Comparison of ENCODE assay signal across 15 cellular contexts in the genomic region with DNA sequence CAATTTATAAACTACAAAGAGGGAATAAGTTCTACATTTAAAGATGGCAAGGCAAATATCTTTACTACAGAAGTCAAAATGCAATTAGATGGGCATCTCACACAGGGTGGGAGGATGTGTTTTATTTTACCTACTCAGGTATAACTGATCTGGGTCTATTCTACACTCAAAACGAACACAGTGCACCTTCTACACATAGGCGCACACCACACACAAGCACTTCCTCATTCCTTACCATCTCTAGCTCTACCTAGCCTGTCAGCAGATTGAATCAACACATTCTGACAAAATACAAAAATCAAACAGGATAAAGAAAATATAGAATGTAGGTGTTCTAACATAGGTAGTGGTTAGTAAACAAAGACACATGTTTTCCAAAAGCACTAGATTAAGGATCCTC.
A peak's percentile ranks its signal among the peaks of the same experiment; 100 is the strongest.
DNase-seq lines count a peak whose midpoint lies in the region; ATAC-seq, FAIRE-seq and TF ChIP-seq lines count a peak whose summit lies in the region.
"Had no signal": no experiment of that assay in that cellular context is flagged by ENCODE, and none has a peak within 500 bp of the region (broad histone marks: within the 10 kb centered on the region; RNA-seq: fewer than 3 reads in every experiment).

No MANE protein-coding gene starts in this region.

- no peak for TF ChIP-seq POLR2A in K562 (conservative IDR thresholded peaks at IDR 0.05)

- DNase-seq in K562 (ENCODE audit: extremely low read depth in 1 of 4, low spot score in 3 of 4) (no peak), inferior parietal cortex (ENCODE audit: extremely low spot score) (no peak), GM10248 (ENCODE audit: extremely low spot score) (no peak), anterior cingulate cortex (lab: John Stamatoyannopoulos, UW) (no peak), RPMI8226 (no peak)
- DNase-seq: ACHN; activated gamma-delta T cell; CD8-positive, alpha-beta memory T cell; mesendoderm; NCI-H1092 treated with DMSO at 0.1 percent for 48 hours; NCI-H2227 treated with DMSO at 0.1 percent for 48 hours had no signal

- intact Hi-C loops in K562 (cut with micrococcal nuclease): no loop called here

- H3K9ac ChIP-seq in K562 (ENCODE audit: insufficient read depth in 1 of 2, low read depth in 2 of 2, low read length in 2 of 2): no peak overlapping the region

- no peak for FAIRE-seq in K562 (lab: Jason Lieb, UNC)

- ATAC-seq in GM18498 (IDR thresholded peaks at IDR 0.05; ENCODE audit: unreplicated experiment) (peak; percentile 71), GM21515 (IDR thresholded peaks at IDR 0.05; ENCODE audit: unreplicated experiment) (peak; percentile 66), HG03342 (IDR thresholded peaks at IDR 0.05; ENCODE audit: unreplicated experiment) (peak; percentile 72), K562 (no peak)
- ATAC-seq: SK-N-SH treated with all-trans-retinoic acid at 6 μM for 48 hours had no signal

- no peak overlapping the region for H3K27ac ChIP-seq in K562 (ENCODE audit: extremely low read depth, low read depth, low read length)

- CTCF ChIA-PET in K562 (lab: Yijun Ruan, JAX; ENCODE audit: low intra/inter-chr PET ratio): no interaction called here
- CTCF ChIA-PET in GM10248 (lab: Yijun Ruan, JAX): interaction anchor here (1.0 to 1.3 kb wide), 2 partner anchors 10 to 20 kb away, joined by 3 to 4 read pairs; no protein-coding TSS in a partner anchor

- BruUV-seq in K562 (replicated peaks; lab: Mats Ljungman, UMichigan): no TSS peak

- TF ChIP-seq CTCF in K562 (IDR thresholded peaks at IDR 0.05 in 2 of 3, conservative IDR thresholded peaks at IDR 0.05 in 1 of 3; ENCODE audit: insufficient read depth in 2 of 3, low read depth in 1 of 3, low read length in 3 of 3) (no peak), GM10248 (IDR thresholded peaks at IDR 0.05; ENCODE audit: control extremely low read depth, extremely low read depth, low read depth, missing control alignments) (no peak)

- no peaks in the 10 kb centered on the region for H4K20me1 ChIP-seq in K562 (replicated peaks; ENCODE audit: control insufficient read depth, insufficient read depth, low read length)

- no peaks in the 10 kb centered on the region for H3K79me2 ChIP-seq in K562 (ENCODE audit: control insufficient read depth, insufficient read depth, low read length)

- no peak overlapping the region for H3K4me3 ChIP-seq in K562

- TF ChIP-seq EP300 in K562 (IDR thresholded peaks at IDR 0.05; ENCODE audit: low read length): no peak

- H3K4me2 ChIP-seq in K562 (ENCODE audit: insufficient read depth, low read length): no peak overlapping the region

- H3K9me3 ChIP-seq in K562 (replicated peaks; ENCODE audit: control insufficient read depth, insufficient read depth, low read depth, low read length): no peaks in the 10 kb centered on the region

- no peaks in the 10 kb centered on the region for H3K4me1 ChIP-seq in K562 (replicated peaks in 1 of 2; ENCODE audit: control insufficient read depth in 2 of 2, insufficient read depth in 2 of 2, low read length in 2 of 2)

- H3K27me3 ChIP-seq in K562 (ENCODE audit: control insufficient read depth in 2 of 2, insufficient read depth in 2 of 2, low read length in 2 of 2): no peaks in the 10 kb centered on the region

- no peak for TF ChIP-seq RAD21 in K562 (CRISPR knock-in tag; conservative IDR thresholded peaks at IDR 0.05 in 1 of 2, IDR thresholded peaks at IDR 0.05 in 1 of 2)

- no peak overlapping the region for H2AFZ ChIP-seq in K562 (ENCODE audit: low read depth, low read length)

- WGBS in K562 (ENCODE audit: insufficient coverage, low coverage, missing lambda C conversion rate): 0% methylated on average over 2 of the region's 2 CpGs

- no peaks in the 10 kb centered on the region for H3K9me1 ChIP-seq in K562 (ENCODE audit: control insufficient read depth, insufficient read depth, low read length)

- in situ Hi-C loops in K562 (cut with MboI): no loop called here

- no peaks in the 10 kb centered on the region for H3K36me3 ChIP-seq in K562 (ENCODE audit: control insufficient read depth, insufficient read depth, low read length)

- POLR2A ChIA-PET in K562 (lab: Yijun Ruan, JAX): no interaction called here
- POLR2A ChIA-PET in GM10248 (lab: Yijun Ruan, JAX): no interaction called here

TF ChIP-seq in K562, 482 proteins besides CTCF, POLR2A, EP300 and RAD21:
- peak; percentile 64; the same call in 1 of the 2 replicates for TF ChIP-seq SPI1 (IDR thresholded peaks at IDR 0.05; ENCODE audit: borderline replicate concordance, low read depth, low read length)
- TF ChIP-seq XRCC4 (IDR thresholded peaks at IDR 0.05; ENCODE audit: extremely low read depth, insufficient read depth, insufficient read length): no peak
- TF ChIP-seq, protein P1, sequence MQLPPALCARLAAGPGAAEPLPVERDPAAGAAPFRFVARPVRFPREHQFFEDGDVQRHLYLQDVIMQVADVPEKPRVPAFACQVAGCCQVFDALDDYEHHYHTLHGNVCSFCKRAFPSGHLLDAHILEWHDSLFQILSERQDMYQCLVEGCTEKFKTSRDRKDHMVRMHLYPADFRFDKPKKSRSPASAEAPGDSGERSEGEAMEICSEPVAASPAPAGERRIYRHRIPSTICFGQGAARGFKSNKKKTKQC (CRISPR knock-in tag; IDR thresholded peaks at IDR 0.05): no peak
